ENCODE assay signal across 19 cellular contexts in the genomic region with DNA sequence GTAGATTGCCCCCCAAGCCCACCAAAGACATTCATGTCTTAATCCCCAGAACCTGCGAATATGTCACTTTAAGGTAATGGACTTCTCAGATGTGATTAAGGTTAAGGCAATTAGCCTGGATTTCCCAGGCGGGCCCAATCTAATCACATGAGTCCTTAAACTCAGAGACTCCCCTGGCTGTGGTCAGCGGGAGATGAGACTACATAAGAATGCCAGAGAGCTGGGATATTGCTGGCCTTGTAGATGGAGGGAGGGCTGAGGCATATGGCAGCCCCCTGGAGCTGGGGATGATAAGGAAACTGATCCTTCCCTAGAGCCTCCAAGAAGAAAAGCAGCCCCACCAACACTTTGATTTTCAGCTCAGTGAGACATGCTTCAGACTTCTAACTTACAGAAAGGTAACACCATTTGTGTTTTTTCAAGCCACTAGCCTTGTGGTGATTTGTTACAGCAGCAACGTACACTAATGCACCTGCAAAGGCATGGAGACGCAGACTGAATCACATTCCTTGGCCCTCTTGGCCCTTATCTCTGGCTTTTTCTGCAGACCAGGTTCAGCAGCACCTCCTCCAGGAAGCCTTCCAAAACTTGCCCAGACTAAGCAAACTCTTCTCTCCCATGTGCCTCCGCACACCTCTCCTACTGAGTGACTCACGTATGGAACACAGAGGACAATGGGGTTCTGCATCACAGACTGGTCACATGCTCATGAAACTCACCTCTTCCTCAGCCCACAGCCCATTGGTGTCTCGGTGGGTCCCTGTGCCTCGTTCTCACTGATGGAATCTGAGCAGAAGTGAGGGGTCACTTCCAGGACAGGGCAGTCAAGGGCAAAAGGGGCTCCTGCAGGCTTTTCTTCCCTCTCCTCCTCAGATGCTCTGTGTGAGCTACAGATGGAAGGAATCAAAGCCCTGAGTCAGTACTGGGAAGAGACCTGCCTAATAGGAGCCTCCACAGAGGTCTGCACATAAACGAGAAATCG.
DNase-seq lines count a peak whose midpoint lies in the region; TF ChIP-seq lines count a peak whose summit lies in the region.
"Had no signal": no experiment of that assay in that cellular context is flagged by ENCODE, and none has a peak within 500 bp of the region (broad histone marks: within the 10 kb centered on the region; RNA-seq: fewer than 3 reads in every experiment).

No MANE protein-coding gene starts in this region.

- H3K36me3 ChIP-seq in mesendoderm (ENCODE audit: control insufficient read depth, insufficient read depth, low read length): no peaks in the 10 kb centered on the region
- H3K36me3 ChIP-seq in stomach: no peaks in the 10 kb centered on the region

- no peak overlapping the region for H2BK120ac ChIP-seq in mesendoderm (ENCODE audit: low read depth, low read length)

- no peaks in the 10 kb centered on the region for H3K79me2 ChIP-seq in mesendoderm (ENCODE audit: control insufficient read depth, insufficient read depth, low read length)

- H3K4me1 ChIP-seq in mesendoderm (ENCODE audit: control insufficient read depth, low read depth, low read length) (no peaks in the 10 kb centered on the region), stomach (no peaks in the 10 kb centered on the region)

- no peak overlapping the region for H3K9ac ChIP-seq in mesendoderm (ENCODE audit: low read length)

- H3K4ac ChIP-seq in mesendoderm (ENCODE audit: low read depth, low read length): no peak overlapping the region

- no peak overlapping the region for H2BK5ac ChIP-seq in mesendoderm (ENCODE audit: low read length)

- no peak overlapping the region for H3K4me3 ChIP-seq in mesendoderm (ENCODE audit: low read length)
- no peak overlapping the region for H3K4me3 ChIP-seq in stomach
- H3K4me3 ChIP-seq: SK-N-MC had no signal

- WGBS in mesendoderm (ENCODE audit: extremely low coverage, insufficient coverage, low lambda C conversion rate): no CpG with 5 or more reads among the region's 11 CpGs
- 57 to 68% (median 65%) methylated on average over 11 of the region's 11 CpGs for WGBS in stomach, 5 donors

- no peak overlapping the region for H4K8ac ChIP-seq in mesendoderm (ENCODE audit: low read depth, low read length)

- H3K9me3 Mint-ChIP-seq in chondrocyte (ENCODE audit: low read depth): no peaks in the 10 kb centered on the region

- H3K4me1 Mint-ChIP-seq in chondrocyte (ENCODE audit: low read depth): no peaks in the 10 kb centered on the region
- H3K4me1 Mint-ChIP-seq: CD14-positive monocyte had no signal

- no peak overlapping the region for H2BK15ac ChIP-seq in mesendoderm (replicated peaks; ENCODE audit: low read depth)

- H3K27me3 ChIP-seq in mesendoderm (ENCODE audit: insufficient read depth, low read length, poor library complexity) (no peaks in the 10 kb centered on the region), stomach (peaks cover 0 to 44% (median 0%) of the 10 kb centered on the region in 3 donors)

- H3K23ac ChIP-seq in mesendoderm (ENCODE audit: low read length): no peak overlapping the region

- intact Hi-C loops in stomach (cut with DNase I; ENCODE audit: low total_unique reads): no loop called here

- no peak overlapping the region for H3K4me3 Mint-ChIP-seq in chondrocyte (ENCODE audit: unreplicated experiment)

- TF ChIP-seq POLR2A in stomach (IDR thresholded peaks at IDR 0.05): no peak

- no peaks in the 10 kb centered on the region for H3K36me3 Mint-ChIP-seq in chondrocyte (ENCODE audit: low read depth)
- H3K36me3 Mint-ChIP-seq: CD14-positive monocyte had no signal

- no peak overlapping the region for H3K4me2 ChIP-seq in mesendoderm (ENCODE audit: low read length)

- H3K27ac Mint-ChIP-seq in chondrocyte (ENCODE audit: unreplicated experiment): no peak overlapping the region

- TF ChIP-seq CTCF in chondrocyte (IDR thresholded peaks at IDR 0.05): no peak
- no peak for TF ChIP-seq CTCF in stomach (IDR thresholded peaks at IDR 0.05)

- H2AK5ac ChIP-seq in mesendoderm (ENCODE audit: low read length): no peak overlapping the region

- H3K27ac ChIP-seq in mesendoderm (ENCODE audit: low read depth, low read length): no peak overlapping the region
- H3K27ac ChIP-seq in stomach: no peak overlapping the region
- H3K27ac ChIP-seq: SK-N-MC had no signal

- no peaks in the 10 kb centered on the region for H3K79me1 ChIP-seq in mesendoderm (ENCODE audit: low read length)

- H3K18ac ChIP-seq in mesendoderm (ENCODE audit: low read length): no peak overlapping the region

- no peak overlapping the region for H3K56ac ChIP-seq in mesendoderm (ENCODE audit: low read length)

- H3K9me3 ChIP-seq in stomach: peaks cover 0 to 6% (median 1%) of the 10 kb centered on the region in 4 donors

- peak; percentile 53 for DNase-seq in Daoy (ENCODE audit: low read depth)
- DNase-seq in HT1080 (ENCODE audit: low read depth): peak; percentile 23
- peak; percentile 21 for DNase-seq in chondrocyte (ENCODE audit: low spot score)
- DNase-seq in mesendoderm: peak; percentile 90
- DNase-seq in stomach: no peak
- DNase-seq in globus pallidus (ENCODE audit: low spot score): no peak
- no peak for DNase-seq in HuH-7.5 (ENCODE audit: low spot score)
- DNase-seq: AML-193, DMS 273 treated with DMSO at 0.1 percent for 48 hours, GF-D8, GOT3, Karpas-422, MM.1S, NCI-H1105, NCI-H1694, NCI-H2107, NCI-H446 had no signal

- H4K5ac ChIP-seq in mesendoderm (ENCODE audit: low read length): no peak overlapping the region

- H3K27me3 Mint-ChIP-seq in chondrocyte (ENCODE audit: low read depth): peaks cover 49% of the 10 kb centered on the region

- TF ChIP-seq EP300 in stomach (IDR thresholded peaks at IDR 0.05): no peak

Comparison
In these comparisons a context has a peak if more than half of its experiments do, and no peak if none do; other contexts are left out.
1. DNase-seq: peak in Daoy (single experiment), HT1080 (single experiment), chondrocyte (single experiment) and mesendoderm (single experiment); none in stomach (single experiment), globus pallidus (single experiment) and HuH-7.5 (single experiment).